Comparison of ENCODE assay signal across 13 cellular contexts in the genomic region with DNA sequence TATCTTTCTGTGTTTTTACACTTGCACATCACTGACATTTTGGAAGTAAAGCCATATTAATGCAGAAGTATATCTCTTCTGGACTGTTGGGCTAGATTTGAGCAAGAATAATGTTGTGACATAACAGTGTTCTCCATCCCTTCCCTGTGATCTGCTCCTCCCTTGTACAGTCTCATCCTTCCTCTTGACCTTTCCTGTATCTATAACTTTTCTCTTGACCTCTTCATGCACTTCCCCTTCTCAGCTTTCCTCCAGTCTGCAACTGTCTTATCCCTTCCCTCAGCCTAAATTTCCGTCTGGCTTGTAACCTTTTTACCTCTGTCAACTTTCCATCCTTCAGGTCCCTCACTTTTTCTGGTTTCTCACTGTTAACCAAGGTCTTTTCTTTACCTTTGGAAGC. TPM values are rescaled to one million over a fixed set of nuclear protein-coding genes. Genes with fewer than 3 reads are reported as not detected.
DNase-seq lines count a peak whose midpoint lies in the region; ATAC-seq and TF ChIP-seq lines count a peak whose summit lies in the region.
"Had no signal": no experiment of that assay in that cellular context is flagged by ENCODE, and none has a peak within 500 bp of the region (broad histone marks: within the 10 kb centered on the region; RNA-seq: fewer than 3 reads in every experiment).

No MANE protein-coding gene starts in this region.

- no peak for ATAC-seq in activated T-helper 17 cell treated with anti-CD3 and anti-CD28 coated beads, Interleukin-2, amount 50 U/mL, for 72 hours (replicated peaks)
- no peak for ATAC-seq in HG03095 (IDR thresholded peaks at IDR 0.05; ENCODE audit: unreplicated experiment)
- no peak for ATAC-seq in naive thymus-derived CD8-positive, alpha-beta T cell

- H3K4me1 Mint-ChIP-seq in activated T-cell treated with anti-CD3 and anti-CD28 coated beads, Interleukin-2, amount 50 U/mL, for 24 hours (ENCODE audit: low read depth), result peaks cover 67% of the 10 kb centered on the region
- peaks cover 18% of the 10 kb centered on the region for H3K4me1 Mint-ChIP-seq in activated T-helper 17 cell treated with anti-CD3 and anti-CD28 coated beads, Interleukin-2, amount 50 U/mL, for 72 hours
- H3K4me1 Mint-ChIP-seq in nephron progenitor cell, result peaks cover 9% of the 10 kb centered on the region
- peaks cover 29 to 67% (median 62%) of the 10 kb centered on the region in 4 donors for H3K4me1 Mint-ChIP-seq in naive thymus-derived CD8-positive, alpha-beta T cell

- H3K36me3 Mint-ChIP-seq in activated T-cell treated with anti-CD3 and anti-CD28 coated beads, Interleukin-2, amount 50 U/mL, for 24 hours (ENCODE audit: low read depth), result peaks cover 81% of the 10 kb centered on the region
- H3K36me3 Mint-ChIP-seq in activated T-helper 17 cell treated with anti-CD3 and anti-CD28 coated beads, Interleukin-2, amount 50 U/mL, for 72 hours (ENCODE audit: low read depth), result peaks cover 69% of the 10 kb centered on the region
- peaks cover 40% of the 10 kb centered on the region for H3K36me3 Mint-ChIP-seq in nephron progenitor cell (ENCODE audit: low read depth)
- peaks cover 6 to 52% (median 14%) of the 10 kb centered on the region in 3 donors for H3K36me3 Mint-ChIP-seq in naive thymus-derived CD8-positive, alpha-beta T cell

- no peak for DNase-seq in activated T-cell treated with anti-CD3 and anti-CD28 coated beads, Interleukin-2, amount 50 U/mL, for 24 hours
- DNase-seq in activated T-cell treated with anti-CD3 and anti-CD28 coated beads, Interleukin-2, amount 50 U/mL, for 1 hour, result no peak
- peak; percentile 58 for DNase-seq in NB4 (ENCODE audit: low read depth)
- DNase-seq in nephron progenitor cell, result no peak
- no peak for DNase-seq in naive thymus-derived CD8-positive, alpha-beta T cell
- no peak for DNase-seq in SHP77 treated with DMSO at 0.1 percent for 48 hours (lab: John Stamatoyannopoulos, UW)
- DNase-seq: activated naive CD4-positive, alpha-beta T cell treated with anti-CD3 and anti-CD28 coated beads, Interleukin-2, amount 10 ng/mL, durations not matched to agents 7 days and 5 days; caudate nucleus; NCI-H2081; NCI-H524 treated with DMSO at 0.1 percent for 48 hours; T-helper 9 cell had no signal

- no peaks in the 10 kb centered on the region for H3K27me3 Mint-ChIP-seq in activated T-cell treated with anti-CD3 and anti-CD28 coated beads, Interleukin-2, amount 50 U/mL, for 24 hours
- no peaks in the 10 kb centered on the region for H3K27me3 Mint-ChIP-seq in activated T-helper 17 cell treated with anti-CD3 and anti-CD28 coated beads, Interleukin-2, amount 50 U/mL, for 72 hours
- peaks cover 3% of the 10 kb centered on the region for H3K27me3 Mint-ChIP-seq in nephron progenitor cell (ENCODE audit: low read depth, poor library complexity)
- no peaks in the 10 kb centered on the region for H3K27me3 Mint-ChIP-seq in naive thymus-derived CD8-positive, alpha-beta T cell
- H3K27me3 Mint-ChIP-seq: activated naive CD4-positive, alpha-beta T cell treated with anti-CD3 and anti-CD28 coated beads, Interleukin-2, amount 10 ng/mL, durations not matched to agents 7 days and 5 days had no signal

- POLR2A ChIA-PET in naive thymus-derived CD8-positive, alpha-beta T cell (lab: Charles Lee), result no interaction called here

- no peak overlapping the region for H3K4me3 ChIP-seq in NB4 (ENCODE audit: low read depth, low read length)

- no peak overlapping the region for H3K4me3 Mint-ChIP-seq in activated T-cell treated with anti-CD3 and anti-CD28 coated beads, Interleukin-2, amount 50 U/mL, for 24 hours
- no peak overlapping the region for H3K4me3 Mint-ChIP-seq in activated T-helper 17 cell treated with anti-CD3 and anti-CD28 coated beads, Interleukin-2, amount 50 U/mL, for 72 hours
- no peak overlapping the region for H3K4me3 Mint-ChIP-seq in nephron progenitor cell
- no peak overlapping the region for H3K4me3 Mint-ChIP-seq in naive thymus-derived CD8-positive, alpha-beta T cell
- H3K4me3 Mint-ChIP-seq: activated naive CD4-positive, alpha-beta T cell treated with anti-CD3 and anti-CD28 coated beads, Interleukin-2, amount 10 ng/mL, durations not matched to agents 7 days and 5 days had no signal

- peak overlapping the region; percentile 47 for H3K27ac Mint-ChIP-seq in activated T-cell treated with anti-CD3 and anti-CD28 coated beads, Interleukin-2, amount 50 U/mL, for 24 hours
- peak overlapping the region; percentile 26 for H3K27ac Mint-ChIP-seq in activated T-helper 17 cell treated with anti-CD3 and anti-CD28 coated beads, Interleukin-2, amount 50 U/mL, for 72 hours
- H3K27ac Mint-ChIP-seq in nephron progenitor cell, result peak overlapping the region; percentile 70
- H3K27ac Mint-ChIP-seq in naive thymus-derived CD8-positive, alpha-beta T cell, result peak overlapping the region in 2 of 10 donors; percentile 2 to 84
- H3K27ac Mint-ChIP-seq: activated naive CD4-positive, alpha-beta T cell treated with anti-CD3 and anti-CD28 coated beads, Interleukin-2, amount 10 ng/mL, durations not matched to agents 7 days and 5 days had no signal

- no peaks in the 10 kb centered on the region for H3K9me3 Mint-ChIP-seq in activated T-cell treated with anti-CD3 and anti-CD28 coated beads, Interleukin-2, amount 50 U/mL, for 24 hours
- H3K9me3 Mint-ChIP-seq in activated T-helper 17 cell treated with anti-CD3 and anti-CD28 coated beads, Interleukin-2, amount 50 U/mL, for 72 hours, result no peaks in the 10 kb centered on the region
- peaks cover 16% of the 10 kb centered on the region for H3K9me3 Mint-ChIP-seq in nephron progenitor cell
- H3K9me3 Mint-ChIP-seq in naive thymus-derived CD8-positive, alpha-beta T cell, result peaks cover 0 to 8% (median 0%) of the 10 kb centered on the region in 9 donors

- TF ChIP-seq CTCF in NB4 (IDR thresholded peaks at IDR 0.05; ENCODE audit: low read depth, low read length) (no peak), nephron progenitor cell (IDR thresholded peaks at IDR 0.05) (no peak)

- TF ChIP-seq POLR2A in NB4 (IDR thresholded peaks at IDR 0.05; ENCODE audit: extremely low read depth, insufficient read length), result no peak

RNA-seq across cellular contexts. Expression of a gene that starts 29.8 kb away (rescaled TPM):
- total RNA-seq in activated T-helper 17 cell treated with anti-CD3 and anti-CD28 coated beads, Interleukin-2, amount 50 U/mL, for 72 hours, result 10 to 100 TPM; 55.4 to 64.2 TPM
- total RNA-seq in naive thymus-derived CD8-positive, alpha-beta T cell, result 100 to 1,000 TPM in 1 of 2 experiments, 10 to 100 TPM in 1; 92.0 to 106 TPM
- 10 to 100 TPM; 18.4 to 27.8 (median 20.1) TPM for polyA plus RNA-seq in naive thymus-derived CD8-positive, alpha-beta T cell
